8 cellular contexts compared by ENCODE assay signal in the genomic region with DNA sequence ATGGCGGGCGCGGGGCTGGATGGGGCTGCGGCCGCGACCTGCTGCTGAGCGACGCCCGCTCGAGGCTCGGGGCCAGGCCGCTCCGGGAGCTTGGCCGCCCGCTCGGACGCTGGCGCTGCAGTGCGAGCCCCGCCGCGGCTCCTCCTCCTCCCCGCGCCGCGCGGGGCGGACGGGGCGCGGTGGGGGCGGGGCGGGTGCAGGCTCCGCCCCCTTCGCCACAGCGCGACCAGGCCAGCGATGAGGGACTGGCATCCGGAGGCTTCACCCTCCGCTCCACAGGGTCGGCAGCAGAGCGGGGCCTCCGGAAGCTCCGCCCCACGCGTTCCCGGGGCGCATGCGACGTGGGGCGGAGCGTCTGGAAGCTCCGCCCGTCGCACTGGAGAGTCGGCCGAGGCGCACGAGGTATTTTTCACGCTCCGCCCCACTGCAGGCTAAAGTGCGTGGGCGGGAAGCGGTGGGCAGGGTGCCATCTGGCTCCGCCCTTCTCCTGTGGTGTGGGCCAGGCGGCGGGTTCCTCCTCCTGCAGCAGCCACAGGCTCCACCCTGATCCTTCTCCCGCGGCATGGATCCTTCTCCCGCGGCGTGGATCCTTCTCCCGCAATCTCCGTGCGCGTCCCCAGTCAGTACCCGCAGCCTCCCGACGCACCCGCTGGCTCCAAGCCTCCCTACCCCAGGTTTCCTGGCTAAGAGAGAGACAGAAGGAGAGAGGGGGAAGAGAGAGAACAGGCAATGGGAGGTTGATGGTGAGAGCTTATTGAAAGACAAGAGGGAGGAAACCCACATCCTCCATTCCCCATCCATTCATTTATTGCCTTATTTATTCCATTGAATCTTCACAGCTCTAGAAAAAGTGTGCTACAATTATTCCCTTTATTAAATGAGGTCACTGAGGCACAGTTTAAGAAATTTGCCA.
DNase-seq lines count a peak whose midpoint lies in the region; ATAC-seq lines count a peak whose summit lies in the region.
"Not testable (repeated sequence)": the region's sequence is repeated elsewhere in the genome, so short reads cannot be mapped to it uniquely, and the experiment has no call there.

No MANE protein-coding gene starts in this region.

- not testable (repeated sequence) for H3K36me3 ChIP-seq in CD4-positive, alpha-beta memory T cell (ENCODE audit: insufficient read depth, low read length); mucosa of rectum (ENCODE audit: control insufficient read depth in 2 of 2, insufficient read depth in 2 of 2, low read length in 2 of 2)

- H3K27ac Mint-ChIP-seq in CD4-positive, alpha-beta memory T cell = peak overlapping the region in 6 of 7 donors; percentile 29 to 91 (median 72)

- H3K27me3 Mint-ChIP-seq in CD4-positive, alpha-beta memory T cell = not testable (repeated sequence)

- H3K4me1 ChIP-seq in CD4-positive, alpha-beta memory T cell (ENCODE audit: insufficient read depth, low read length); mucosa of rectum (ENCODE audit: control insufficient read depth in 2 of 2, insufficient read depth in 2 of 2, low read length in 2 of 2): not testable (repeated sequence)

- H3K27ac ChIP-seq in CD4-positive, alpha-beta memory T cell (ENCODE audit: low read depth, low read length); mucosa of rectum (ENCODE audit: low read depth in 2 of 2, low read length in 2 of 2): not testable (repeated sequence)

- not testable (repeated sequence) for H3K27me3 ChIP-seq in CD4-positive, alpha-beta memory T cell (ENCODE audit: insufficient read depth, low read length); mucosa of rectum (ENCODE audit: control insufficient read depth in 2 of 2, insufficient read depth in 2 of 2, low read length in 2 of 2)

- peak overlapping the region; percentile 25 to 83 (median 77) for H3K4me3 Mint-ChIP-seq in CD4-positive, alpha-beta memory T cell

- POLR2A ChIA-PET in CD4-positive, alpha-beta memory T cell (lab: Charles Lee; ENCODE audit: partially characterized antibody) = not testable (repeated sequence)

- not testable (repeated sequence) for H3K36me3 Mint-ChIP-seq in CD4-positive, alpha-beta memory T cell

- H3K9me3 ChIP-seq in CD4-positive, alpha-beta memory T cell (ENCODE audit: control insufficient read depth in 1 of 2, low read length in 2 of 2); mucosa of rectum (ENCODE audit: control insufficient read depth in 2 of 2, low read length in 2 of 2): not testable (repeated sequence)

- peak; percentile 68 for ATAC-seq in GM21723 (IDR thresholded peaks at IDR 0.05; ENCODE audit: unreplicated experiment)

- not testable (repeated sequence) for H3K4me1 Mint-ChIP-seq in CD4-positive, alpha-beta memory T cell

- peak; percentile 81 to 90 (median 88) for DNase-seq in CD4-positive, alpha-beta memory T cell
- DNase-seq in NCI-H146 (lab: John Stamatoyannopoulos, UW) = peak; percentile 82
- peak; percentile 61 for DNase-seq in SKM-1 (lab: John Stamatoyannopoulos, UW; ENCODE audit: unreplicated experiment)
- peak; percentile 81 for DNase-seq in activated gamma-delta T cell treated with Interleukin-2 at 50 U/mL for 16 hours
- DNase-seq in fibroblast of peridontal ligament (ENCODE audit: extremely low read depth) = peak; percentile 91
- peak; percentile 63 for DNase-seq in stimulated activated CD8-positive, alpha-beta memory T cell treated with anti-CD3 and anti-CD28 coated beads, Interleukin-15, amount 100 ng/mL, for 1 hour (ENCODE audit: low read depth)

- not testable (repeated sequence) for H3K9ac ChIP-seq in mucosa of rectum (ENCODE audit: low read depth in 1 of 2, low read length in 2 of 2)

- H3K9me3 Mint-ChIP-seq in CD4-positive, alpha-beta memory T cell = not testable (repeated sequence)

- CTCF ChIA-PET in CD4-positive, alpha-beta memory T cell (lab: Charles Lee; ENCODE audit: partially characterized antibody) = not testable (repeated sequence)

- intact Hi-C loops in CD4-positive, alpha-beta memory T cell (cut with micrococcal nuclease) = not testable (repeated sequence)

- H3K4me3 ChIP-seq in CD4-positive, alpha-beta memory T cell (ENCODE audit: low read length in 2 of 2) = not testable (repeated sequence)
- H3K4me3 ChIP-seq in mucosa of rectum (ENCODE audit: low read length in 2 of 2) = peak overlapping the region; percentile 26 to 46
